ENCODE assay signal across 9 cellular contexts in genomic region chr17:17738901-17739300, GRCh38. TPM values are rescaled to one million over a fixed set of nuclear protein-coding genes. Genes with fewer than 3 reads are reported as not detected.
DNase-seq lines count a peak whose midpoint lies in the region; TF ChIP-seq lines count a peak whose summit lies in the region.
"Had no signal": no experiment of that assay in that cellular context is flagged by ENCODE, and none has a peak within 500 bp of the region (broad histone marks: within the 10 kb centered on the region; RNA-seq: fewer than 3 reads in every experiment).

No MANE protein-coding gene starts in this region.

- H3K9me3 ChIP-seq in duodenal mucosa (ENCODE audit: control insufficient read depth in 1 of 2, low read length in 2 of 2) (no peaks in the 10 kb centered on the region), thyroid gland (no peaks in the 10 kb centered on the region)

- 36 to 46% methylated on average over 8 of the region's 8 CpGs for WGBS in thyroid gland, 2 donors

- peak overlapping the region; percentile 95 for H3K27ac Mint-ChIP-seq in mesothelial cell of epicardium

- no peaks in the 10 kb centered on the region for H3K27me3 Mint-ChIP-seq in mesothelial cell of epicardium (ENCODE audit: low read depth)

- H3K4me3 ChIP-seq in duodenal mucosa (ENCODE audit: low read depth in 1 of 2, low read length in 2 of 2): no peak overlapping the region
- no peak overlapping the region for H3K4me3 ChIP-seq in thyroid gland (replicated peaks in 1 of 3)

- H3K36me3 ChIP-seq in duodenal mucosa (ENCODE audit: control insufficient read depth in 1 of 2, insufficient read depth in 2 of 2, low read length in 2 of 2) (no peaks in the 10 kb centered on the region), thyroid gland (no peaks in the 10 kb centered on the region)

- no peak for TF ChIP-seq POLR2A in thyroid gland (IDR thresholded peaks at IDR 0.05)

- peak overlapping the region; percentile 12 to 15 for H3K9ac ChIP-seq in duodenal mucosa (ENCODE audit: low read depth in 1 of 2, low read length in 2 of 2)

- H3K27me3 ChIP-seq in duodenal mucosa (ENCODE audit: control insufficient read depth in 1 of 2, insufficient read depth in 2 of 2, low read length in 2 of 2): no peaks in the 10 kb centered on the region
- no peaks in the 10 kb centered on the region for H3K27me3 ChIP-seq in thyroid gland

- intact Hi-C loops in thyroid gland (cut with DNase I): no loop called here

- no peak for TF ChIP-seq CTCF in mesothelial cell of epicardium (IDR thresholded peaks at IDR 0.05; ENCODE audit: unreplicated experiment)
- no peak for TF ChIP-seq CTCF in thyroid gland (IDR thresholded peaks at IDR 0.05)

- H3K36me3 Mint-ChIP-seq in mesothelial cell of epicardium: no peaks in the 10 kb centered on the region

- H3K4me1 ChIP-seq in duodenal mucosa (ENCODE audit: control insufficient read depth in 1 of 2, insufficient read depth in 2 of 2, low read length in 2 of 2) (peaks cover 24 to 30% of the 10 kb centered on the region in 2 donors), thyroid gland (peaks cover 46 to 79% of the 10 kb centered on the region in 2 donors)

- H3K4me3 Mint-ChIP-seq in mesothelial cell of epicardium: peak overlapping the region; percentile 49

- peak overlapping the region; percentile 32 for H3K27ac ChIP-seq in duodenal mucosa (ENCODE audit: low read depth, low read length)
- peak overlapping the region; percentile 33 to 57 (median 52) for H3K27ac ChIP-seq in thyroid gland

- DNase-seq in NCI-H82 (lab: John Stamatoyannopoulos, UW) (peak; percentile 43), NCI-H82 treated with DMSO at 0.1 percent for 48 hours (lab: John Stamatoyannopoulos, UW; ENCODE audit: unreplicated experiment) (no peak), mesothelial cell of epicardium (ENCODE audit: low spot score in 2 of 2, unreplicated experiment in 2 of 2) (no peak), thyroid gland (peak; percentile 34 to 54), NCI-H526 treated with DMSO at 0.1 percent for 48 hours (lab: John Stamatoyannopoulos, UW) (no peak), NCI-H524 treated with DMSO at 0.1 percent for 48 hours (lab: John Stamatoyannopoulos, UW) (no peak), T-helper 9 cell (no peak)
- DNase-seq: NCI-H510A treated with DMSO at 0.1 percent for 48 hours had no signal

- peaks cover 72% of the 10 kb centered on the region for H3K4me1 Mint-ChIP-seq in mesothelial cell of epicardium

- no peaks in the 10 kb centered on the region for H3K9me3 Mint-ChIP-seq in mesothelial cell of epicardium

RNA-seq across cellular contexts. Expression of gene RAI1, which starts 57.6 kb away (rescaled TPM):
- 127 to 137 TPM (median 129 TPM) in 3 replicates for total RNA-seq in mesothelial cell of epicardium
- total RNA-seq in thyroid gland: 10 to 100 TPM; 19.1 to 52.3 (median 34.1) TPM

Comparison
In these comparisons a context has a peak if more than half of its experiments do, and no peak if none do; other contexts are left out.
1. DNase-seq: peak in NCI-H82 (single experiment) and thyroid gland (2 of 2); none in NCI-H82 treated with DMSO at 0.1 percent for 48 hours (single experiment), mesothelial cell of epicardium (0 of 2), NCI-H526 treated with DMSO at 0.1 percent for 48 hours (single experiment), NCI-H524 treated with DMSO at 0.1 percent for 48 hours (single experiment) and T-helper 9 cell (single experiment).